25 cellular contexts compared by ENCODE assay signal in genomic region chr1:67004176-67004575, GRCh38. TPM values are rescaled to one million over a fixed set of nuclear protein-coding genes. Genes with fewer than 3 reads are reported as not detected.
DNase-seq lines count a peak whose midpoint lies in the region; ATAC-seq and TF ChIP-seq lines count a peak whose summit lies in the region.
"Had no signal": no experiment of that assay in that cellular context is flagged by ENCODE, and none has a peak within 500 bp of the region (broad histone marks: within the 10 kb centered on the region; RNA-seq: fewer than 3 reads in every experiment).

No MANE protein-coding gene starts in this region.

- no peaks in the 10 kb centered on the region for H3K9me3 Mint-ChIP-seq in activated B cell treated with CpG ODN at 0.5 μM for 24 hours
- H3K9me3 Mint-ChIP-seq: activated T-cell treated with anti-CD3 and anti-CD28 coated beads, Interleukin-2, amount 50 U/mL, for 4 hours; neural crest cell; T-helper 2 cell treated with Interferon-gamma antibody and Interleukin-4, amounts not matched to agents 5 μg/mL and 100 μg/mL, for 36 hours had no signal

- peaks cover 23% of the 10 kb centered on the region for H3K36me3 ChIP-seq in upper lobe of right lung
- H3K36me3 ChIP-seq: uterus had no signal

- CTCF ChIA-PET in activated B cell treated with CpG ODN at 0.5 μM for 24 hours (lab: Charles Lee) = interaction anchor here (0.9 kb wide), 1 partner anchor 145 kb away, joined by 3 read pairs; no protein-coding TSS in a partner anchor

- H3K4me3 Mint-ChIP-seq in activated B cell treated with CpG ODN at 0.5 μM for 24 hours = no peak overlapping the region
- H3K4me3 Mint-ChIP-seq: activated T-cell treated with anti-CD3 and anti-CD28 coated beads, Interleukin-2, amount 50 U/mL, for 4 hours; neural crest cell; T-helper 2 cell treated with Interferon-gamma antibody and Interleukin-4, amounts not matched to agents 5 μg/mL and 100 μg/mL, for 36 hours had no signal

- intact Hi-C loops in activated B cell treated with CpG ODN at 0.5 μM for 24 hours (cut with micrococcal nuclease) = no loop called here
- intact Hi-C loops in upper lobe of right lung (cut with DNase I) = no loop called here

- no peaks in the 10 kb centered on the region for H3K27me3 ChIP-seq in upper lobe of right lung
- H3K27me3 ChIP-seq: BLaER1 treated with 17β-estradiol and CSF1 and Interleukin-3, amounts not matched to agents 10 nM and 100 nM; spleen; uterus had no signal

- TF ChIP-seq CTCF in activated B cell treated with CpG ODN at 0.5 μM for 24 hours (IDR thresholded peaks at IDR 0.05) = no peak
- TF ChIP-seq CTCF in upper lobe of right lung (IDR thresholded peaks at IDR 0.05) = no peak

- no peak overlapping the region for H3K4me3 ChIP-seq in upper lobe of right lung
- H3K4me3 ChIP-seq: BLaER1 treated with 17β-estradiol and CSF1 and Interleukin-3, amounts not matched to agents 10 nM and 100 nM; spleen; uterus had no signal

- no peaks in the 10 kb centered on the region for H3K9me3 ChIP-seq in upper lobe of right lung
- H3K9me3 ChIP-seq: BLaER1 treated with 17β-estradiol and CSF1 and Interleukin-3, amounts not matched to agents 10 nM and 100 nM; spleen; uterus had no signal

- H3K4me1 Mint-ChIP-seq in activated B cell treated with CpG ODN at 0.5 μM for 24 hours = peaks cover 5% of the 10 kb centered on the region

- DNase-seq in NCI-H345 (lab: John Stamatoyannopoulos, UW) = peak; percentile 3
- DNase-seq in NCI-H345 treated with DMSO at 0.1 percent for 48 hours (lab: John Stamatoyannopoulos, UW; ENCODE audit: unreplicated experiment) = no peak
- DNase-seq in NCI-H2196 (lab: John Stamatoyannopoulos, UW; ENCODE audit: unreplicated experiment) = peak; percentile 91
- no peak for DNase-seq in activated B cell treated with CpG ODN at 0.5 μM for 24 hours
- no peak for DNase-seq in stimulated activated CD8-positive, alpha-beta memory T cell treated with anti-CD3 and anti-CD28 coated beads, Interleukin-4, amount 100 ng/mL, for 48 hours
- DNase-seq in upper lobe of right lung = no peak
- DNase-seq: activated naive CD4-positive, alpha-beta T cell treated with anti-CD3 and anti-CD28 coated beads, Interleukin-2, amount 50 U/mL, for 16 hours; activated T-cell treated with anti-CD3 and anti-CD28 coated beads, Interleukin-2, amount 50 U/mL, for 4 hours; aorta; central memory CD4-positive, alpha-beta T cell; DMS79 treated with DMSO at 0.1 percent for 48 hours; effector CD4-positive, alpha-beta T cell; HCEC 1CT; left colon; midbrain; NCI-H524; spleen; substantia nigra; uterus had no signal

- POLR2A ChIA-PET in activated B cell treated with CpG ODN at 0.5 μM for 24 hours (lab: Charles Lee) = no interaction called here

- ATAC-seq in activated B cell treated with CpG ODN at 0.5 μM for 24 hours (ENCODE audit: low read depth) (no peak), upper lobe of right lung (no peak), HG03460 (IDR thresholded peaks at IDR 0.05; ENCODE audit: unreplicated experiment) (no peak), GM21786 (IDR thresholded peaks at IDR 0.05; ENCODE audit: unreplicated experiment) (no peak)
- ATAC-seq: activated T-cell treated with anti-CD3 and anti-CD28 coated beads, Interleukin-2, amount 50 U/mL, for 4 hours; esophagus mucosa; left colon had no signal

- H3K27ac Mint-ChIP-seq in activated B cell treated with CpG ODN at 0.5 μM for 24 hours = peak overlapping the region; percentile 19
- H3K27ac Mint-ChIP-seq: T-helper 2 cell treated with Interferon-gamma antibody and Interleukin-4, amounts not matched to agents 5 μg/mL and 100 μg/mL, for 36 hours had no signal

- peaks cover 68% of the 10 kb centered on the region for H3K36me3 Mint-ChIP-seq in activated B cell treated with CpG ODN at 0.5 μM for 24 hours (ENCODE audit: low read depth)

- H3K27ac ChIP-seq in upper lobe of right lung = no peak overlapping the region
- H3K27ac ChIP-seq: BLaER1 treated with 17β-estradiol and CSF1 and Interleukin-3, amounts not matched to agents 10 nM and 100 nM; spleen; uterus had no signal

- no peaks in the 10 kb centered on the region for H3K27me3 Mint-ChIP-seq in activated B cell treated with CpG ODN at 0.5 μM for 24 hours

- no peaks in the 10 kb centered on the region for H3K4me1 ChIP-seq in upper lobe of right lung
- H3K4me1 ChIP-seq: uterus had no signal

RNA-seq across cellular contexts. Expression of gene SLC35D1, which starts 49.8 kb away (rescaled TPM):
- total RNA-seq in activated B cell treated with CpG ODN at 0.5 μM for 24 hours (10.1 and 11.1 TPM in 2 replicates), upper lobe of right lung (6.3 TPM)

Comparison
In these comparisons a context has a peak if more than half of its experiments do, and no peak if none do; other contexts are left out.
1. DNase-seq: peak in NCI-H345 (single experiment) and NCI-H2196 (single experiment); none in NCI-H345 treated with DMSO at 0.1 percent for 48 hours (single experiment), activated B cell treated with CpG ODN at 0.5 μM for 24 hours (single experiment), stimulated activated CD8-positive, alpha-beta memory T cell treated with anti-CD3 and anti-CD28 coated beads, Interleukin-4, amount 100 ng/mL, for 48 hours (single experiment) and upper lobe of right lung (single experiment).